Comparison of ENCODE assay signal across 16 cellular contexts in the genomic region with DNA sequence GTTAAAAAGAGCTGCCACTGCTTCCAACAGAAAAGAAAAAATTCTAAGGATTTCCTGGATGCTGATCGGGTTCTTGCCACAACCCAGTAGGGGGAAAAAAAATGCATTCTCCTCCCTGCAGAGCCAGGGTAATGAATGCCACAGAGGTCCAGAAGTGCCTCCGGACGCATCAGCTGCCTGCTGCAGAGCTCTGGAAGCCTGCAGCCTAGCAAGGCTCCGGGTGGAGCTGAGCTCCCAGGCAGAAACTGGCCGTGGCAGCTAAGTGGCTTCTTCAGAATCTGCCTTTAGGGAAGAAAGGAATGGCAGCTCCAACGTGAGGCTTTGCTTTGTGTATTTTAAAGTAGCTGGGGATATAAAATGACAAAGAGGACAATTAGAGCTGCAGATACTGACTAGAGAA.
DNase-seq lines count a peak whose midpoint lies in the region; TF ChIP-seq lines count a peak whose summit lies in the region.
"Had no signal": no experiment of that assay in that cellular context is flagged by ENCODE, and none has a peak within 500 bp of the region (broad histone marks: within the 10 kb centered on the region; RNA-seq: fewer than 3 reads in every experiment).

No MANE protein-coding gene starts in this region.

- H3K79me2 ChIP-seq in MM.1S (ENCODE audit: low read length): no peaks in the 10 kb centered on the region

- no peaks in the 10 kb centered on the region for H4K20me1 ChIP-seq in MM.1S (ENCODE audit: insufficient read depth, low read length)

- H3K27ac Mint-ChIP-seq in T-helper 2 cell treated with Interferon-gamma antibody and Interleukin-4, amounts not matched to agents 5 μg/mL and 100 μg/mL, for 36 hours: no peak overlapping the region
- H3K27ac Mint-ChIP-seq: activated naive CD8-positive, alpha-beta T cell treated with anti-CD3 and anti-CD28 coated beads for 36 hours; activated T-cell treated with anti-CD3 and anti-CD28 coated beads, Interleukin-2, amount 50 U/mL, for 24 hours; IgD-negative memory B cell; T-helper 1 cell treated with Interleukin-12 subunit alpha and Interleukin-12 subunit beta and Interleukin-4 antibody, amounts not matched to agents 30 μg/mL and 1 μg/mL, for 36 hours had no signal

- peaks cover 56% of the 10 kb centered on the region for H3K4me1 ChIP-seq in MM.1S (ENCODE audit: low read length)
- H3K4me1 ChIP-seq in prostate gland (replicated peaks): no peaks in the 10 kb centered on the region

- intact Hi-C loops in prostate gland (cut with DNase I): no loop called here

- TF ChIP-seq POLR2A in prostate gland (IDR thresholded peaks at IDR 0.05): no peak

- H2AFZ ChIP-seq in MM.1S (ENCODE audit: low read length): peak overlapping the region; percentile 17

- H3K27me3 ChIP-seq in MM.1S (replicated peaks; ENCODE audit: insufficient read depth, low read length): no peaks in the 10 kb centered on the region
- no peaks in the 10 kb centered on the region for H3K27me3 ChIP-seq in prostate gland (replicated peaks; ENCODE audit: insufficient read depth)

- H3K36me3 ChIP-seq in MM.1S (replicated peaks; ENCODE audit: insufficient read depth, low read length) (no peaks in the 10 kb centered on the region), prostate gland (no peaks in the 10 kb centered on the region)

- peaks cover 29% of the 10 kb centered on the region for H3F3A ChIP-seq in MM.1S (ENCODE audit: insufficient read depth, low read length)

- H3K36me3 Mint-ChIP-seq in T-helper 2 cell treated with Interferon-gamma antibody and Interleukin-4, amounts not matched to agents 5 μg/mL and 100 μg/mL, for 36 hours (ENCODE audit: low read depth): no peaks in the 10 kb centered on the region
- H3K36me3 Mint-ChIP-seq: activated naive CD8-positive, alpha-beta T cell treated with anti-CD3 and anti-CD28 coated beads for 36 hours; IgD-negative memory B cell had no signal

- H3K4me2 ChIP-seq in MM.1S (ENCODE audit: low read depth, low read length): peak overlapping the region; percentile 79

- peak overlapping the region; percentile 38 for H3K4me3 ChIP-seq in MM.1S (ENCODE audit: low read length)
- H3K4me3 ChIP-seq in prostate gland: no peak overlapping the region

- TF ChIP-seq CTCF in MM.1S (IDR thresholded peaks at IDR 0.05; ENCODE audit: low read length): peak; percentile 15; the same call in 1 of the 2 replicates
- TF ChIP-seq CTCF in prostate gland (IDR thresholded peaks at IDR 0.05): no peak

- no peaks in the 10 kb centered on the region for H3K9me2 ChIP-seq in MM.1S (replicated peaks; ENCODE audit: insufficient read depth, low read length)

- no peaks in the 10 kb centered on the region for H3K9me3 Mint-ChIP-seq in T-helper 2 cell treated with Interferon-gamma antibody and Interleukin-4, amounts not matched to agents 5 μg/mL and 100 μg/mL, for 36 hours
- H3K9me3 Mint-ChIP-seq: activated naive CD8-positive, alpha-beta T cell treated with anti-CD3 and anti-CD28 coated beads for 36 hours; activated T-cell treated with anti-CD3 and anti-CD28 coated beads, Interleukin-2, amount 50 U/mL, for 24 hours; IgD-negative memory B cell; T-helper 1 cell treated with Interleukin-12 subunit alpha and Interleukin-12 subunit beta and Interleukin-4 antibody, amounts not matched to agents 30 μg/mL and 1 μg/mL, for 36 hours had no signal

- H3K9me3 ChIP-seq in MM.1S (replicated peaks; ENCODE audit: insufficient read depth, low read length) (no peaks in the 10 kb centered on the region), prostate gland (no peaks in the 10 kb centered on the region)

- no peaks in the 10 kb centered on the region for H3K4me1 Mint-ChIP-seq in T-helper 2 cell treated with Interferon-gamma antibody and Interleukin-4, amounts not matched to agents 5 μg/mL and 100 μg/mL, for 36 hours (ENCODE audit: low read depth)
- H3K4me1 Mint-ChIP-seq: activated naive CD8-positive, alpha-beta T cell treated with anti-CD3 and anti-CD28 coated beads for 36 hours had no signal

- H3K4me3 Mint-ChIP-seq in T-helper 2 cell treated with Interferon-gamma antibody and Interleukin-4, amounts not matched to agents 5 μg/mL and 100 μg/mL, for 36 hours: no peak overlapping the region
- H3K4me3 Mint-ChIP-seq: activated naive CD8-positive, alpha-beta T cell treated with anti-CD3 and anti-CD28 coated beads for 36 hours; activated T-cell treated with anti-CD3 and anti-CD28 coated beads, Interleukin-2, amount 50 U/mL, for 24 hours; IgD-negative memory B cell; T-helper 1 cell treated with Interleukin-12 subunit alpha and Interleukin-12 subunit beta and Interleukin-4 antibody, amounts not matched to agents 30 μg/mL and 1 μg/mL, for 36 hours had no signal

- H3K9ac ChIP-seq in MM.1S (ENCODE audit: low read length): peak overlapping the region; percentile 63

- DNase-seq in DMS79 treated with DMSO at 0.1 percent for 48 hours (lab: John Stamatoyannopoulos, UW) (peak; percentile 60), MM.1S (peak; percentile 43), RPMI7951 (ENCODE audit: low read depth) (peak; percentile 71), islet precursor cell (peak; percentile 78), prostate gland (ENCODE audit: low spot score) (no peak), NCI-H2196 (lab: John Stamatoyannopoulos, UW; ENCODE audit: unreplicated experiment) (no peak)
- no peak for DNase-seq in activated CD4-positive, alpha-beta T cell treated with anti-CD3 and anti-CD28 coated beads, Interleukin-2, amount 50 U/mL, for 1 hour
- no peak for DNase-seq in T-helper 2 cell treated with Interferon-gamma antibody and Interleukin-4, amounts not matched to agents 5 μg/mL and 100 μg/mL, for 36 hours (ENCODE audit: low spot score)
- DNase-seq: activated CD4-positive, alpha-beta T cell treated with anti-CD3 and anti-CD28 coated beads for 4 hours; activated naive CD8-positive, alpha-beta T cell treated with anti-CD3 and anti-CD28 coated beads for 36 hours; activated T-cell treated with anti-CD3 and anti-CD28 coated beads, Interleukin-2, amount 50 U/mL, for 24 hours; NCI-H1694; retina had no signal

- WGBS in prostate gland: 15% methylated on average over 6 of the region's 6 CpGs

- H3K27me3 Mint-ChIP-seq in T-helper 2 cell treated with Interferon-gamma antibody and Interleukin-4, amounts not matched to agents 5 μg/mL and 100 μg/mL, for 36 hours (ENCODE audit: low read depth): peaks cover 2% of the 10 kb centered on the region

- peak overlapping the region; percentile 91 for H3K27ac ChIP-seq in MM.1S (ENCODE audit: low read length)
- H3K27ac ChIP-seq in prostate gland: no peak overlapping the region
- H3K27ac ChIP-seq: C4-2B had no signal

Comparison
In these comparisons a context has a peak if more than half of its experiments do, and no peak if none do; other contexts are left out.
1. DNase-seq: peak in DMS79 treated with DMSO at 0.1 percent for 48 hours (single experiment), MM.1S (single experiment), RPMI7951 (single experiment) and islet precursor cell (single experiment); none in activated CD4-positive, alpha-beta T cell treated with anti-CD3 and anti-CD28 coated beads, Interleukin-2, amount 50 U/mL, for 1 hour (single experiment), prostate gland (single experiment), T-helper 2 cell treated with Interferon-gamma antibody and Interleukin-4, amounts not matched to agents 5 μg/mL and 100 μg/mL, for 36 hours (single experiment) and NCI-H2196 (single experiment).